8 cellular contexts compared by ENCODE assay signal in genomic region chr9:79687131-79687447, GRCh38.
DNase-seq lines count a peak whose midpoint lies in the region; ATAC-seq and TF ChIP-seq lines count a peak whose summit lies in the region.
"Had no signal": no experiment of that assay in that cellular context is flagged by ENCODE, and none has a peak within 500 bp of the region (broad histone marks: within the 10 kb centered on the region; RNA-seq: fewer than 3 reads in every experiment).

No MANE protein-coding gene starts in this region.

- no peaks in the 10 kb centered on the region for H3K27me3 ChIP-seq in HUES6 (ENCODE audit: control insufficient read depth, insufficient read depth, low read length)
- H3K27me3 ChIP-seq in psoas muscle (ENCODE audit: insufficient read depth in 3 of 3, low read length in 2 of 3) = no peaks in the 10 kb centered on the region

- H3K27ac ChIP-seq in HUES6 (ENCODE audit: low read depth, low read length) (0 out of 2 replicates have a peak overlapping the region, but pooled peaks have one; percentile 16), psoas muscle (peak overlapping the region; percentile 56)

- H3K4me3 ChIP-seq in HUES6 (ENCODE audit: low read depth, low read length) = no peak overlapping the region
- H3K4me3 ChIP-seq in psoas muscle = no peak overlapping the region
- H3K4me3 ChIP-seq in lower leg skin (ENCODE audit: low read depth, poor library complexity, severe bottlenecking) = no peak overlapping the region

- H3K4me3 Mint-ChIP-seq in activated naive CD8-positive, alpha-beta T cell treated with anti-CD3 and anti-CD28 coated beads for 36 hours = peak overlapping the region; percentile 3

- H3K36me3 Mint-ChIP-seq in activated naive CD8-positive, alpha-beta T cell treated with anti-CD3 and anti-CD28 coated beads for 36 hours = peaks cover 18% of the 10 kb centered on the region

- H3K9me3 Mint-ChIP-seq in activated naive CD8-positive, alpha-beta T cell treated with anti-CD3 and anti-CD28 coated beads for 36 hours = no peaks in the 10 kb centered on the region

- intact Hi-C loops in psoas muscle (cut with DNase I) (loop anchor here in 1 of 2 donors (5.0 kb wide), 1 partner anchor 115 kb away; the partner anchor contains the start of gene TLE4), lower leg skin (cut with DNase I; ENCODE audit: low total_unique reads) (no loop called here)

- DNase-seq in activated naive CD8-positive, alpha-beta T cell treated with anti-CD3 and anti-CD28 coated beads for 36 hours = peak; percentile 56
- DNase-seq in psoas muscle (no peak), AML-193 (lab: John Stamatoyannopoulos, UW) (no peak), lower leg skin (ENCODE audit: low spot score in 2 of 2) (no peak)
- DNase-seq: posterior cingulate gyrus had no signal

- ATAC-seq in GM18519 (IDR thresholded peaks at IDR 0.05; ENCODE audit: low FRiP score, unreplicated experiment) (peak; percentile 67), psoas muscle (no peak), GM18502 (IDR thresholded peaks at IDR 0.05; ENCODE audit: poor library complexity, unreplicated experiment) (no peak)

- TF ChIP-seq CTCF in psoas muscle (IDR thresholded peaks at IDR 0.05) = no peak
- TF ChIP-seq CTCF in lower leg skin (IDR thresholded peaks at IDR 0.05) = no peak

- no peaks in the 10 kb centered on the region for H3K27me3 Mint-ChIP-seq in activated naive CD8-positive, alpha-beta T cell treated with anti-CD3 and anti-CD28 coated beads for 36 hours

- H3K4me1 Mint-ChIP-seq in activated naive CD8-positive, alpha-beta T cell treated with anti-CD3 and anti-CD28 coated beads for 36 hours = peaks cover 36% of the 10 kb centered on the region

- no peak for TF ChIP-seq POLR2A in lower leg skin (IDR thresholded peaks at IDR 0.05)

- no peak overlapping the region for H3K9ac ChIP-seq in HUES6 (ENCODE audit: low read length)

- H3K36me3 ChIP-seq in HUES6 (ENCODE audit: control insufficient read depth, insufficient read depth, low read length) (peaks cover 4% of the 10 kb centered on the region; the same call in 1 of the 2 replicates), psoas muscle (ENCODE audit: insufficient read depth in 1 of 2, low read depth in 1 of 2) (no peaks in the 10 kb centered on the region)

- peak overlapping the region; percentile 60 for H3K27ac Mint-ChIP-seq in activated naive CD8-positive, alpha-beta T cell treated with anti-CD3 and anti-CD28 coated beads for 36 hours

- peaks cover 10% of the 10 kb centered on the region for H3K4me1 ChIP-seq in HUES6 (ENCODE audit: control insufficient read depth, insufficient read depth, low read length)
- H3K4me1 ChIP-seq in psoas muscle = peaks cover 27% of the 10 kb centered on the region

- 89 to 95% (median 90%) methylated on average over 8 of the region's 8 CpGs for WGBS in psoas muscle, 3 donors
- 76 to 88% methylated on average over 8 of the region's 8 CpGs for WGBS in lower leg skin, 2 donors

- H3K9me3 ChIP-seq in HUES6 (ENCODE audit: control insufficient read depth, insufficient read depth, low read depth, low read length) (no peaks in the 10 kb centered on the region), psoas muscle (no peaks in the 10 kb centered on the region)
